8 cellular contexts compared by ENCODE assay signal in genomic region chr1:16145988-16146887, GRCh38. TPM values are rescaled to one million over a fixed set of nuclear protein-coding genes. Genes with fewer than 3 reads are reported as not detected.
DNase-seq lines count a peak whose midpoint lies in the region; ATAC-seq, FAIRE-seq and TF ChIP-seq lines count a peak whose summit lies in the region.
"Had no signal": no experiment of that assay in that cellular context is flagged by ENCODE, and none has a peak within 500 bp of the region (broad histone marks: within the 10 kb centered on the region; RNA-seq: fewer than 3 reads in every experiment).

No MANE protein-coding gene starts in this region.

- TF ChIP-seq CTCF in kidney (IDR thresholded peaks at IDR 0.05; ENCODE audit: borderline replicate concordance, extremely low read depth, insufficient read depth) (no peak), testis (IDR thresholded peaks at IDR 0.05) (no peak)

- intact Hi-C loops in kidney (cut with DNase I): no loop called here
- intact Hi-C loops in testis (cut with DNase I; ENCODE audit: low total_unique reads): no loop called here

- no peak for TF ChIP-seq POLR2A in testis (IDR thresholded peaks at IDR 0.05)

- H3K4me3 ChIP-seq in kidney (ENCODE audit: low read length in 2 of 2): peak overlapping the region; percentile 4 to 42
- no peak overlapping the region for H3K4me3 ChIP-seq in testis

- no peak for FAIRE-seq in kidney (lab: Jason Lieb, UNC)

- H3K27me3 ChIP-seq in testis: no peaks in the 10 kb centered on the region

- peak; percentile 96 for DNase-seq in HuH-7.5 (ENCODE audit: low spot score)
- peak; percentile 79 for DNase-seq in brain pericyte (ENCODE audit: low read depth, low spot score)
- DNase-seq in kidney: peak; percentile 96
- DNase-seq in testis: peak; percentile 85
- DNase-seq in effector CD4-positive, alpha-beta T cell: no peak

- peak overlapping the region; percentile 79 to 87 for H3K27ac ChIP-seq in kidney (ENCODE audit: low read depth in 2 of 2, low read length in 2 of 2)
- peak overlapping the region; percentile 23 to 39 for H3K27ac ChIP-seq in testis

- peaks cover 56% of the 10 kb centered on the region in 2 donors for H3K4me1 ChIP-seq in kidney (ENCODE audit: control insufficient read depth in 1 of 2, insufficient read depth in 1 of 2, low read depth in 1 of 2, low read length in 2 of 2)
- H3K4me1 ChIP-seq in testis: peaks cover 51% of the 10 kb centered on the region

- peak overlapping the region; percentile 8 to 73 for H3K9ac ChIP-seq in kidney (ENCODE audit: low read length in 2 of 2)

- H3K36me3 ChIP-seq in kidney (ENCODE audit: control insufficient read depth in 1 of 2, insufficient read depth in 2 of 2, low read length in 2 of 2) (peaks cover 12 to 30% of the 10 kb centered on the region in 2 donors), testis (ENCODE audit: low read depth, missing control alignments) (no peaks in the 10 kb centered on the region)

- ATAC-seq in HG02973 (IDR thresholded peaks at IDR 0.05; ENCODE audit: unreplicated experiment): no peak
- no peak for ATAC-seq in HG02759 (IDR thresholded peaks at IDR 0.05; ENCODE audit: unreplicated experiment)

- no peaks in the 10 kb centered on the region for H3K9me3 ChIP-seq in kidney (ENCODE audit: control insufficient read depth in 1 of 2, low read length in 2 of 2)
- no peaks in the 10 kb centered on the region for H3K9me3 ChIP-seq in testis

- WGBS in testis, 2 donors: 31 to 39% methylated on average over 32 to 35 of the region's 35 CpGs

RNA-seq across cellular contexts. Expression of gene EPHA2, which starts 9.6 kb away (rescaled TPM):
- 34.2 TPM for total RNA-seq in kidney
- 5.5 TPM for polyA plus RNA-seq in kidney (ENCODE audit: insufficient read depth, low read depth, low replicate concordance)
- 10 to 100 TPM in 1 of 2 donors, 1 to 10 TPM in 1; 5.7 to 14.1 TPM for total RNA-seq in testis
- 5.1 TPM for polyA plus RNA-seq in testis (ENCODE audit: insufficient read depth, low read depth, low replicate concordance)
- total RNA-seq: T-helper 2 cell treated with Interferon-gamma antibody and Interleukin-4, amounts not matched to agents 100 ng/mL and 5 ng/mL, for 36 hours had no signal

Comparison
In these comparisons a context has a peak if more than half of its experiments do, and no peak if none do; other contexts are left out.
1. H3K4me3 ChIP-seq: peak in kidney (2 of 2); none in testis (0 of 2).